In the genomic region with DNA sequence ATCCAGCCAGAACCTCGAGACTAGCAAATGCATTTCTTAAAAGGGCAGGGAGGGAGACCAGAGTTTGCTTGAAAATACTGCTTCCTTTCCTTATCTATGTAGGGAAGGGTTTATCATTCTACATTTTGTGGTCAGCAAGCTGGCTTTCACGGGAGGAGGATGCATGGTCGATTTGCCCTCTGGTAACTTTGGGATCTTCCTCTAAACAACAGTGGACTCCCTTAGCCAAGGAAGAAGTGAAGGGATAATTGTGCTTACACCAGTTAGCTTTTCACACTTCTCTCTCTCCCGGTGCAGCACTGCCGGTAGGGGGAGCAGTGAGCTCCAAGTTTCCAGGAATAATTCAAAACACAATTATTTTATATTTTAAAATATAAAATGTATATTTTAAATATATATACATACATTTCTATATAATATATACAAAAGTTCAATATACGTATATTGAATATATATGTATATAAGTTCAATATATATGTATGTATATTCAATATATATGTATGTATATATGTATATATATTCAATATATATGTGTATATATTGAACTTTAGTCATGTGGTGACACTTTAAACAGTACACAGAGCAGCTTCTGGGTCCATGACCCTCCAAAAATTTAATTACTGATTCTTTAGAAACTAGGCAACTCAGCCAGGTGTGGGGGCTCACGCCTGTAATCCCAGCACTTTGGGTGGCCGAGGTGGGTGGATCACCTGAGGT, we compare ENCODE assay signal across 8 cellular contexts. TPM values are rescaled to one million over a fixed set of nuclear protein-coding genes. Genes with fewer than 3 reads are reported as not detected.
DNase-seq lines count a peak whose midpoint lies in the region; ATAC-seq and TF ChIP-seq lines count a peak whose summit lies in the region.

No MANE protein-coding gene starts in this region.

- peak overlapping the region; percentile 78 for H3K27ac Mint-ChIP-seq in activated naive CD8-positive, alpha-beta T cell treated with anti-CD3 and anti-CD28 coated beads, Interleukin-2, amount 10 ng/mL, durations not matched to agents 7 days and 5 days

- POLR2A ChIA-PET in activated naive CD8-positive, alpha-beta T cell treated with anti-CD3 and anti-CD28 coated beads, Interleukin-2, amount 10 ng/mL, durations not matched to agents 7 days and 5 days (lab: Charles Lee), result no interaction called here

- intact Hi-C loops in transverse colon (cut with DNase I; ENCODE audit: low total_unique reads), result no loop called here

- H3K36me3 ChIP-seq in neutrophil (no peaks in the 10 kb centered on the region), transverse colon (peaks cover 0 to 11% (median 5%) of the 10 kb centered on the region in 4 donors)

- H3K27me3 Mint-ChIP-seq in activated naive CD8-positive, alpha-beta T cell treated with anti-CD3 and anti-CD28 coated beads, Interleukin-2, amount 10 ng/mL, durations not matched to agents 7 days and 5 days, result no peaks in the 10 kb centered on the region

- H3K4me3 Mint-ChIP-seq in activated naive CD8-positive, alpha-beta T cell treated with anti-CD3 and anti-CD28 coated beads, Interleukin-2, amount 10 ng/mL, durations not matched to agents 7 days and 5 days, result peak overlapping the region; percentile 81

- in situ Hi-C loops in transverse colon (cut with MboI; ENCODE audit: low pct_ligation_motif_present in 1 of 4, low pct_unique_long_range_greater_than_20kb in 1 of 4, low sequenced_read_pairs in 3 of 4), result loop anchor here in 1 of 4 donors (25.0 kb wide), 1 partner anchor 275 kb away; no protein-coding TSS in a partner anchor

- no peaks in the 10 kb centered on the region for H3K9me3 ChIP-seq in neutrophil
- no peaks in the 10 kb centered on the region for H3K9me3 ChIP-seq in transverse colon

- H3K27ac ChIP-seq in neutrophil (no peak overlapping the region), transverse colon (peak overlapping the region; percentile 93 to 98 (median 95))

- peak overlapping the region; percentile 40 to 44 for H3K4me3 ChIP-seq in neutrophil (ENCODE audit: low read depth in 1 of 2, low read length in 1 of 2)
- peak overlapping the region; percentile 46 to 64 (median 56) for H3K4me3 ChIP-seq in transverse colon

- H3K27me3 ChIP-seq in neutrophil (no peaks in the 10 kb centered on the region), transverse colon (no peaks in the 10 kb centered on the region)

- no peaks in the 10 kb centered on the region for H3K9me3 Mint-ChIP-seq in activated naive CD8-positive, alpha-beta T cell treated with anti-CD3 and anti-CD28 coated beads, Interleukin-2, amount 10 ng/mL, durations not matched to agents 7 days and 5 days

- no peak for TF ChIP-seq EP300 in transverse colon (IDR thresholded peaks at IDR 0.05; ENCODE audit: low read depth)

- ATAC-seq in activated CD4-positive, CD25-positive, alpha-beta regulatory T cell treated with anti-CD3 and anti-CD28 coated beads, Interleukin-2, amount 50 U/mL, for 24 hours, result no peak
- ATAC-seq in activated naive CD8-positive, alpha-beta T cell treated with anti-CD3 and anti-CD28 coated beads, Interleukin-2, amount 10 ng/mL, durations not matched to agents 7 days and 5 days (ENCODE audit: low read depth), result no peak
- no peak for ATAC-seq in HG02798 (IDR thresholded peaks at IDR 0.05; ENCODE audit: poor library complexity, unreplicated experiment)

- DNase-seq in activated CD4-positive, CD25-positive, alpha-beta regulatory T cell (lab: John Stamatoyannopoulos, UW), result peak; percentile 2 to 21 (median 8)
- DNase-seq in RPMI8226 (peak; percentile 49), glomerular visceral epithelial cell (ENCODE audit: extremely low spot score) (peak; percentile 48), transverse colon (peak; percentile 82)
- DNase-seq in activated naive CD8-positive, alpha-beta T cell treated with anti-CD3 and anti-CD28 coated beads, Interleukin-2, amount 10 ng/mL, durations not matched to agents 7 days and 5 days, result peak; percentile 61

- WGBS in transverse colon (ENCODE audit: low coverage in 1 of 2), 2 donors, result 25 to 27% methylated on average over 7 to 8 of the region's 8 CpGs

- H3K4me1 ChIP-seq in neutrophil (ENCODE audit: control insufficient read depth in 1 of 2, insufficient read depth in 1 of 2, low read depth in 1 of 2, low read length in 1 of 2) (peaks cover 14 to 25% of the 10 kb centered on the region in 2 experiments), transverse colon (peaks cover 18 to 58% (median 56%) of the 10 kb centered on the region in 4 donors)

- H3K36me3 Mint-ChIP-seq in activated naive CD8-positive, alpha-beta T cell treated with anti-CD3 and anti-CD28 coated beads, Interleukin-2, amount 10 ng/mL, durations not matched to agents 7 days and 5 days, result peaks cover 6% of the 10 kb centered on the region

- no peak for TF ChIP-seq POLR2A in transverse colon (IDR thresholded peaks at IDR 0.05)

- TF ChIP-seq CTCF in neutrophil (IDR thresholded peaks at IDR 0.05) (peak; percentile 44), transverse colon (IDR thresholded peaks at IDR 0.05) (peak; percentile 78 to 91 (median 86))

- peaks cover 17% of the 10 kb centered on the region for H3K4me1 Mint-ChIP-seq in activated naive CD8-positive, alpha-beta T cell treated with anti-CD3 and anti-CD28 coated beads, Interleukin-2, amount 10 ng/mL, durations not matched to agents 7 days and 5 days

RNA-seq across cellular contexts. Expression of a gene that starts 4.5 kb away (rescaled TPM):
- total RNA-seq in activated naive CD8-positive, alpha-beta T cell treated with anti-CD3 and anti-CD28 coated beads, Interleukin-2, amount 10 ng/mL, durations not matched to agents 7 days and 5 days, result 10 to 100 TPM; 21.4 to 23.2 TPM
- 100 to 1,000 TPM in 2 of 4 donors, 10 to 100 TPM in 2; 69.5 to 132 (median 93.6) TPM for total RNA-seq in transverse colon

RNA-seq across cellular contexts. Expression of a gene that starts 14.5 kb away (rescaled TPM):
- total RNA-seq in activated naive CD8-positive, alpha-beta T cell treated with anti-CD3 and anti-CD28 coated beads, Interleukin-2, amount 10 ng/mL, durations not matched to agents 7 days and 5 days, result 10 to 100 TPM; 47.4 to 54.7 TPM
- total RNA-seq in transverse colon, result 10 to 100 TPM in 3 of 4 donors, 1 to 10 TPM in 1; 6.7 to 29.4 (median 20.9) TPM

RNA-seq across cellular contexts. Expression of a gene that starts 18.7 kb away (rescaled TPM):
- 10 to 100 TPM; 13.0 to 15.2 TPM for total RNA-seq in activated naive CD8-positive, alpha-beta T cell treated with anti-CD3 and anti-CD28 coated beads, Interleukin-2, amount 10 ng/mL, durations not matched to agents 7 days and 5 days
- 10 to 100 TPM in 1 of 4 donors, 1 to 10 TPM in 2, not detected in 1; 3.4 to 11.1 (median 7.1) TPM for total RNA-seq in transverse colon

RNA-seq across cellular contexts. Expression of a gene that starts 59.6 kb away (rescaled TPM):
- 10 to 100 TPM in 1 of 2 experiments, 1 to 10 TPM in 1; 9.9 to 10.2 TPM for total RNA-seq in activated naive CD8-positive, alpha-beta T cell treated with anti-CD3 and anti-CD28 coated beads, Interleukin-2, amount 10 ng/mL, durations not matched to agents 7 days and 5 days
- total RNA-seq in transverse colon, result 10 to 100 TPM in 3 of 4 donors, 1 to 10 TPM in 1; 6.8 to 38.9 (median 24.9) TPM

Comparison
In these comparisons a context has a peak if more than half of its experiments do, and no peak if none do; other contexts are left out.
1. DNase-seq: peak in every context shown above with its lines; median percentile 82 in transverse colon; 61 in activated naive CD8-positive, alpha-beta T cell treated with anti-CD3 and anti-CD28 coated beads, Interleukin-2, amount 10 ng/mL, durations not matched to agents 7 days and 5 days; 49 in RPMI8226; 48 in glomerular visceral epithelial cell; 8 in activated CD4-positive, CD25-positive, alpha-beta regulatory T cell.